ENCODE assay signal across 1 cellular context in the genomic region with DNA sequence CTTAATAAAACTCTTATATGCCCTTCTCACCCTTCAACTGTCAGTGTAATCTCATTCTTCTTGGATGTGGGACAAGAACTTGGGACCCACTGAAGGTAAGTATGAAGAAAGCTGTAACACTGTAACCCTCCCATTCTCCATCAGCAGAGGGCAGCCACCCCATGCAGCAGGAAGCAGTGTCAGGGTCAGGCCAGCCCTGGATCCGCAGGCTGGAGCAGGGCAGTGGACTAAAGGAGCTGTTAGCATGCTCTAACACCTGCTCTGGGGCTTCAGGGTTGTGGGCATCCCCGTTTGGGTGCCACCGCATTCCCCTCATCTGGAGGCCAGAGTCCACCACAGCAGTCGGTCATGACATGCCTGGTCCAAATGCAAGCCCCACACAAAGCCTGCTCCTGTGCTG.
TF ChIP-seq lines count a peak whose summit lies in the region.

No MANE protein-coding gene starts in this region.

TF ChIP-seq in neural cell, 6 proteins besides CTCF, POLR2A, EP300 and RAD21 (continued from another document):
- TF ChIP-seq, protein P1, sequence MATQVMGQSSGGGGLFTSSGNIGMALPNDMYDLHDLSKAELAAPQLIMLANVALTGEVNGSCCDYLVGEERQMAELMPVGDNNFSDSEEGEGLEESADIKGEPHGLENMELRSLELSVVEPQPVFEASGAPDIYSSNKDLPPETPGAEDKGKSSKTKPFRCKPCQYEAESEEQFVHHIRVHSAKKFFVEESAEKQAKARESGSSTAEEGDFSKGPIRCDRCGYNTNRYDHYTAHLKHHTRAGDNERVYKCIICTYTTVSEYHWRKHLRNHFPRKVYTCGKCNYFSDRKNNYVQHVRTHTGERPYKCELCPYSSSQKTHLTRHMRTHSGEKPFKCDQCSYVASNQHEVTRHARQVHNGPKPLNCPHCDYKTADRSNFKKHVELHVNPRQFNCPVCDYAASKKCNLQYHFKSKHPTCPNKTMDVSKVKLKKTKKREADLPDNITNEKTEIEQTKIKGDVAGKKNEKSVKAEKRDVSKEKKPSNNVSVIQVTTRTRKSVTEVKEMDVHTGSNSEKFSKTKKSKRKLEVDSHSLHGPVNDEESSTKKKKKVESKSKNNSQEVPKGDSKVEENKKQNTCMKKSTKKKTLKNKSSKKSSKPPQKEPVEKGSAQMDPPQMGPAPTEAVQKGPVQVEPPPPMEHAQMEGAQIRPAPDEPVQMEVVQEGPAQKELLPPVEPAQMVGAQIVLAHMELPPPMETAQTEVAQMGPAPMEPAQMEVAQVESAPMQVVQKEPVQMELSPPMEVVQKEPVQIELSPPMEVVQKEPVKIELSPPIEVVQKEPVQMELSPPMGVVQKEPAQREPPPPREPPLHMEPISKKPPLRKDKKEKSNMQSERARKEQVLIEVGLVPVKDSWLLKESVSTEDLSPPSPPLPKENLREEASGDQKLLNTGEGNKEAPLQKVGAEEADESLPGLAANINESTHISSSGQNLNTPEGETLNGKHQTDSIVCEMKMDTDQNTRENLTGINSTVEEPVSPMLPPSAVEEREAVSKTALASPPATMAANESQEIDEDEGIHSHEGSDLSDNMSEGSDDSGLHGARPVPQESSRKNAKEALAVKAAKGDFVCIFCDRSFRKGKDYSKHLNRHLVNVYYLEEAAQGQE (IDR thresholded peaks at IDR 0.05; ENCODE audit: borderline replicate concordance): no peak
TF ChIP-seq in neural cell: peak in this region for 1.
